Comparison of ENCODE assay signal across 8 cellular contexts in genomic region chrX:134186362-134187121, GRCh38. TPM values are rescaled to one million over a fixed set of nuclear protein-coding genes. Genes with fewer than 3 reads are reported as not detected.
DNase-seq lines count a peak whose midpoint lies in the region; ATAC-seq, FAIRE-seq and TF ChIP-seq lines count a peak whose summit lies in the region.

No MANE protein-coding gene starts in this region.

- H3K4me3 ChIP-seq in A549 (no peak overlapping the region), LNCaP clone FGC (ENCODE audit: low read depth, low read length) (no peak overlapping the region)

- WGBS in A549 (ENCODE audit: missing lambda C conversion rate), result 4% methylated on average over 8 of the region's 8 CpGs

- H3K4me2 ChIP-seq in A549, result no peak overlapping the region

- no peak for TF ChIP-seq RAD21 in A549 (conservative IDR thresholded peaks at IDR 0.05 in 1 of 2, IDR thresholded peaks at IDR 0.05 in 1 of 2)

- no peak overlapping the region for H3K27ac Mint-ChIP-seq in CD14-positive monocyte

- peaks cover 2 to 10% (median 6%) of the 10 kb centered on the region in 3 donors for H3K27me3 Mint-ChIP-seq in CD14-positive monocyte (ENCODE audit: low read depth in 3 of 3)

- no peaks in the 10 kb centered on the region for H3K9me3 ChIP-seq in A549

- peaks cover 0 to 4% (median 0%) of the 10 kb centered on the region in 7 donors for H3K9me3 Mint-ChIP-seq in CD14-positive monocyte

- intact Hi-C loops in CD14-positive monocyte (cut with micrococcal nuclease), result no loop called here

- ATAC-seq in A549, result no peak
- peak; percentile 98 for ATAC-seq in GM21447 (IDR thresholded peaks at IDR 0.05; ENCODE audit: unreplicated experiment)
- no peak for ATAC-seq in HG02852 (IDR thresholded peaks at IDR 0.05; ENCODE audit: unreplicated experiment)

- CTCF ChIA-PET in A549 (lab: Yijun Ruan, JAX), result interaction anchor here (1.3 kb wide), 1 partner anchor 8 kb away, joined by 5 read pairs; no protein-coding TSS in a partner anchor

- no peak for TF ChIP-seq EP300 in A549 (IDR thresholded peaks at IDR 0.05)

- no peak for DNase-seq in A549 (ENCODE audit: low read depth in 1 of 2, low spot score in 1 of 2)
- peak; percentile 18 for DNase-seq in LNCaP clone FGC (ENCODE audit: low read depth)
- peak; percentile 17 for DNase-seq in activated T-helper 1 cell treated with Interleukin-2 at 50 U/mL for 16 hours (ENCODE audit: low read depth)
- DNase-seq in stimulated activated CD4-positive, alpha-beta T cell treated with anti-CD3 and anti-CD28 coated beads, Interleukin-4, amount 100 ng/mL, for 1 hour, result peak; percentile 8
- DNase-seq in CD14-positive monocyte (ENCODE audit: low spot score), result no peak
- no peak for DNase-seq in HPDE6-E6E7 (ENCODE audit: extremely low spot score)

- TF ChIP-seq CTCF in A549 (IDR thresholded peaks at IDR 0.05) (no peak), LNCaP clone FGC (IDR thresholded peaks at IDR 0.05; ENCODE audit: control insufficient read depth, extremely low read depth, insufficient read depth) (no peak), CD14-positive monocyte (IDR thresholded peaks at IDR 0.05) (no peak)

- H3K27ac ChIP-seq in A549, result no peak overlapping the region

- no peaks in the 10 kb centered on the region for H3K36me3 Mint-ChIP-seq in CD14-positive monocyte

- no peak for TF ChIP-seq POLR2A in A549 (IDR thresholded peaks at IDR 0.05; ENCODE audit: low read length)

- H3K4me1 ChIP-seq in A549, result no peaks in the 10 kb centered on the region

- POLR2A ChIA-PET in A549 (lab: Yijun Ruan, JAX), result no interaction called here

- H3K4me3 Mint-ChIP-seq in CD14-positive monocyte, result no peak overlapping the region

- H3K4me1 Mint-ChIP-seq in CD14-positive monocyte, result peaks cover 5% of the 10 kb centered on the region

- FAIRE-seq in A549 (lab: Jason Lieb, UNC), result no peak

TF ChIP-seq in A549, 52 proteins besides CTCF, POLR2A, EP300 and RAD21:
- TF ChIP-seq HDAC2 (IDR thresholded peaks at IDR 0.05) (no peak), CBX8 (IDR thresholded peaks at IDR 0.05) (peak; percentile 81; the same call in 1 of the 2 replicates)

RNA-seq across cellular contexts. Expression of gene CCDC160, which starts 50.4 kb away (rescaled TPM):
- polyA plus RNA-seq in A549 (2011; rRNA removed) (0.09 TPM in 1 of 2 replicates, not detected in the other), A549 (2017; fragmentation: RNase III; extraction: RNeasy Plus Mini Kit Qiagen cat#74134 plus additional on column Dnase treatment) (0.07 TPM in 1 of 3 replicates, not detected in the others), CD14-positive monocyte (not detected)
- polyA plus RNA-seq in A549 (2012; cell fraction: cytosol; rRNA removed), result not detected in 2 replicates
- not detected in 2 replicates for polyA plus RNA-seq in A549 (2012; cell fraction: nucleus; rRNA removed)
- not detected in 2 replicates for polyA minus RNA-seq in A549 (2011; rRNA and poly(A)+ RNA removed)

Comparison
In these comparisons a context has a peak if more than half of its experiments do, and no peak if none do; other contexts are left out.
1. DNase-seq: peak in LNCaP clone FGC (single experiment), activated T-helper 1 cell treated with Interleukin-2 at 50 U/mL for 16 hours (single experiment) and stimulated activated CD4-positive, alpha-beta T cell treated with anti-CD3 and anti-CD28 coated beads, Interleukin-4, amount 100 ng/mL, for 1 hour (single experiment); none in A549 (0 of 2), CD14-positive monocyte (single experiment) and HPDE6-E6E7 (single experiment).